In the genomic region with DNA sequence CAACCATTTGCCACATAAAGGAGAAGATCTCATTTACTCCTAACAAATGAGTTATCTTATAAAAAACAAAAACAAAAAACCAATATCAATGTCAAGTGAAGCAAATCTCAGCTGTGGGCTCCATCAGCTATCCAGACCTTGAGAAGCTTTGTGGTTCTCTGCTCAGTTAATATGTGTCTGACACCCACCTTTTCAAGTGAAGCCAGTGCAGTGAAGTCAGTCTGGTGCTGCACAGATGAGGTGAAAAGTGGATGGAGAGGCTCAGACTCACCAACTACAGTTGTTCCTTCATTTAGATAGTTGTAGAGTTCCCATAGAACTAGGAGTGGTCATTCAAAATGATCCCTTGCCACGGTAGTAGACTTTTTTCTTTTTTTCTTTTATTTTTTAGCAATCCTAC, we compare ENCODE assay signal across 18 cellular contexts.
"Had no signal": no experiment of that assay in that cellular context is flagged by ENCODE, and none has a peak within 500 bp of the region (broad histone marks: within the 10 kb centered on the region; RNA-seq: fewer than 3 reads in every experiment).

No MANE protein-coding gene starts in this region.

- H3K4me3 ChIP-seq: tibial artery had no signal

- H3K9me3 ChIP-seq: tibial artery had no signal

- H3K27ac Mint-ChIP-seq: dendritic cell treated with granulocyte-macrophage colony-stimulating factor and Interleukin-4, amounts not matched to agents 40 ng/mL and 50 ng/mL, for 4 days; nephron had no signal

- H3K27me3 Mint-ChIP-seq: dendritic cell treated with granulocyte-macrophage colony-stimulating factor and Interleukin-4, amounts not matched to agents 40 ng/mL and 50 ng/mL, for 4 days had no signal

- H3K27ac ChIP-seq: tibial artery had no signal

- H3K4me3 Mint-ChIP-seq: dendritic cell treated with granulocyte-macrophage colony-stimulating factor and Interleukin-4, amounts not matched to agents 40 ng/mL and 50 ng/mL, for 4 days; nephron had no signal

- ATAC-seq: activated CD4-positive, CD25-positive, alpha-beta regulatory T cell treated with anti-CD3 and anti-CD28 coated beads, Interleukin-2, amount 50 U/mL, for 24 hours; left ventricle myocardium superior had no signal

- H3K27me3 ChIP-seq: tibial artery had no signal

- H3K4me1 ChIP-seq: tibial artery had no signal

- H3K36me3 ChIP-seq: tibial artery had no signal

- FAIRE-seq: frontal cortex, urothelium cell line had no signal

- H3K9me3 Mint-ChIP-seq: dendritic cell treated with granulocyte-macrophage colony-stimulating factor and Interleukin-4, amounts not matched to agents 40 ng/mL and 50 ng/mL, for 4 days; nephron had no signal

- DNase-seq: activated naive CD4-positive, alpha-beta T cell; anterior cingulate cortex; cerebellar nuclear complex; head of caudate nucleus; kidney glomerular epithelial cell; left ventricle myocardium superior; mesendoderm; nucleus accumbens; posterior cingulate gyrus; retina; stimulated activated CD4-positive, alpha-beta T cell treated with anti-CD3 and anti-CD28 coated beads, Interleukin-2, amount 100 ng/mL, for 48 hours; stimulated activated naive CD4-positive, alpha-beta T cell; tibial artery had no signal
